ENCODE assay signal across 17 cellular contexts in genomic region chr6:134708079-134708478, GRCh38.
"Had no signal": no experiment of that assay in that cellular context is flagged by ENCODE, and none has a peak within 500 bp of the region (broad histone marks: within the 10 kb centered on the region; RNA-seq: fewer than 3 reads in every experiment).

No MANE protein-coding gene starts in this region.

- H3K9me3 ChIP-seq: mucosa of descending colon, stomach, suprapubic skin, tibial nerve had no signal

- H3K36me3 ChIP-seq: stomach, suprapubic skin, tibial nerve had no signal

- H3K27ac ChIP-seq: stomach, suprapubic skin, tibial nerve had no signal

- H3K27me3 ChIP-seq: stomach, suprapubic skin, tibial nerve had no signal

- DNase-seq: activated CD4-positive, alpha-beta T cell treated with anti-CD3 and anti-CD28 coated beads for 4 hours; activated CD4-positive, alpha-beta T cell treated with anti-CD3 and anti-CD28 coated beads, Interleukin-2, amount 50 U/mL, for 48 hours; activated CD4-positive, CD25-positive, alpha-beta regulatory T cell; activated CD8-positive, alpha-beta memory T cell treated with anti-CD3 and anti-CD28 coated beads, Interleukin-2, amount 50 U/mL, for 48 hours; activated naive CD4-positive, alpha-beta T cell treated with anti-CD3 and anti-CD28 coated beads for 36 hours; activated naive CD8-positive, alpha-beta T cell treated with anti-CD3 and anti-CD28 coated beads, Interleukin-2, amount 10 ng/mL, durations not matched to agents 7 days and 5 days; activated T-cell treated with anti-CD3 and anti-CD28 coated beads, Interleukin-2, amount 50 U/mL, for 4 hours; dermis blood vessel endothelial cell; effector memory CD4-positive, alpha-beta T cell; left colon; naive B cell; nucleus accumbens; posterior cingulate gyrus; stomach had no signal

- H3K4me1 ChIP-seq: suprapubic skin, tibial nerve had no signal

- H3K4me3 ChIP-seq: mucosa of descending colon, stomach, suprapubic skin, tibial nerve had no signal
